Comparison of ENCODE assay signal across 28 cellular contexts in the genomic region with DNA sequence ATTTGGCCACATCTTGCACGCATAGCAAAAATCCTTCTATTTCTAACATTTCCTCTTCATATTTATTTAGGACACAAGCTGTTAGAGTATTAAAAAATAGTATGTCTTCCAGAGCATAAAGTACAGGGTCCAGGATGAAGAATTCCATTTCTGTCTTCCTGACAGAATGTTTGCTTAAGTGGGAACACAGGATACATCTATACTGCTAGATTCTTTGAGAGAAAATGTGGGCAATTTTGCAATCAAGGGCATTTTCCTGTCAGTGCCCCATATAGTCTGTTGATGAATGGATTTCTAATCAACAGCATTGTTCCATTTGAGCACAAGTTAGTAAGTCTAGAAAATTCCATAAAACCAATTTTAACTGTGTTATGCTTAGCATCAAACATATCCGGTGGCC.
"Had no signal": no experiment of that assay in that cellular context is flagged by ENCODE, and none has a peak within 500 bp of the region (broad histone marks: within the 10 kb centered on the region; RNA-seq: fewer than 3 reads in every experiment).

No MANE protein-coding gene starts in this region.

- H3K4me1 ChIP-seq: stomach, suprapubic skin, testis, thyroid gland, tibial artery, tibial nerve, transverse colon, upper lobe of left lung, upper lobe of right lung, uterus, vagina had no signal

- FAIRE-seq: urothelium cell line had no signal

- H3K36me3 Mint-ChIP-seq: stimulated activated effector memory CD8-positive, alpha-beta T cell treated with anti-CD3 and anti-CD28 coated beads, Interleukin-12 subunit alpha, Interleukin-12 subunit beta, amount 100 ng/mL, for 72 hours; stimulated activated memory B cell treated with anti-CD40 and anti-IgM and Interleukin-4, amounts not matched to agents 10 μg/mL and 1 μg/mL and 100 μg/mL, for 72 hours; stimulated activated naive B cell treated with anti-CD40 and anti-IgM and Interleukin-4, amounts not matched to agents 10 μg/mL and 1 μg/mL and 100 μg/mL, for 72 hours had no signal

- H3K27ac ChIP-seq: stomach, suprapubic skin, testis, thoracic aorta, thyroid gland, tibial artery, tibial nerve, transverse colon, upper lobe of left lung, upper lobe of right lung, uterus, vagina had no signal

- ATAC-seq: stimulated activated effector memory CD8-positive, alpha-beta T cell treated with anti-CD3 and anti-CD28 coated beads, Interleukin-12 subunit alpha, Interleukin-12 subunit beta, amount 100 ng/mL, for 72 hours; stimulated activated memory B cell treated with anti-CD40 and anti-IgM and Interleukin-4, amounts not matched to agents 10 μg/mL and 1 μg/mL and 100 μg/mL, for 72 hours; stimulated activated naive B cell treated with anti-CD40 and anti-IgM and Interleukin-4, amounts not matched to agents 10 μg/mL and 1 μg/mL and 100 μg/mL, for 72 hours; stimulated activated naive CD8-positive, alpha-beta T cell treated with anti-CD3 and anti-CD28 coated beads, Interleukin-15, amount 100 ng/mL, for 72 hours; stimulated activated naive CD8-positive, alpha-beta T cell treated with anti-CD3 and anti-CD28 coated beads, Interleukin-15, Interleukin-2, amounts not matched to agents 100 U/mL and 50 U/mL, for 24 hours; upper lobe of right lung had no signal

- H3K9me3 Mint-ChIP-seq: stimulated activated memory B cell treated with anti-CD40 and anti-IgM and Interleukin-4, amounts not matched to agents 10 μg/mL and 1 μg/mL and 100 μg/mL, for 72 hours; stimulated activated naive B cell treated with anti-CD40 and anti-IgM and Interleukin-4, amounts not matched to agents 10 μg/mL and 1 μg/mL and 100 μg/mL, for 72 hours; stimulated activated naive CD8-positive, alpha-beta T cell treated with anti-CD3 and anti-CD28 coated beads, Interleukin-15, Interleukin-2, amounts not matched to agents 100 ng/mL and 50 ng/mL, for 24 hours had no signal

- H3K4me3 ChIP-seq: stomach, suprapubic skin, testis, thoracic aorta, thyroid gland, tibial artery, tibial nerve, transverse colon, upper lobe of left lung, upper lobe of right lung, uterus, vagina had no signal

- H3K4me3 Mint-ChIP-seq: stimulated activated effector memory CD8-positive, alpha-beta T cell treated with anti-CD3 and anti-CD28 coated beads, Interleukin-12 subunit alpha, Interleukin-12 subunit beta, amount 100 ng/mL, for 72 hours; stimulated activated memory B cell treated with anti-CD40 and anti-IgM and Interleukin-4, amounts not matched to agents 10 μg/mL and 1 μg/mL and 100 μg/mL, for 72 hours; stimulated activated naive B cell treated with anti-CD40 and anti-IgM and Interleukin-4, amounts not matched to agents 10 μg/mL and 1 μg/mL and 100 μg/mL, for 72 hours; stimulated activated naive CD8-positive, alpha-beta T cell treated with anti-CD3 and anti-CD28 coated beads, Interleukin-15, amount 100 ng/mL, for 72 hours; stimulated activated naive CD8-positive, alpha-beta T cell treated with anti-CD3 and anti-CD28 coated beads, Interleukin-15, Interleukin-2, amounts not matched to agents 100 ng/mL and 50 ng/mL, for 24 hours had no signal

- H3K9me3 ChIP-seq: stomach, suprapubic skin, testis, thoracic aorta, thyroid gland, tibial artery, tibial nerve, transverse colon, upper lobe of left lung, upper lobe of right lung, uterus, vagina had no signal

- H3K27me3 Mint-ChIP-seq: stimulated activated memory B cell treated with anti-CD40 and anti-IgM and Interleukin-4, amounts not matched to agents 10 μg/mL and 1 μg/mL and 100 μg/mL, for 72 hours; stimulated activated naive B cell treated with anti-CD40 and anti-IgM and Interleukin-4, amounts not matched to agents 10 μg/mL and 1 μg/mL and 100 μg/mL, for 72 hours; stimulated activated naive CD8-positive, alpha-beta T cell treated with anti-CD3 and anti-CD28 coated beads, Interleukin-15, amount 100 ng/mL, for 72 hours; stimulated activated naive CD8-positive, alpha-beta T cell treated with anti-CD3 and anti-CD28 coated beads, Interleukin-15, Interleukin-2, amounts not matched to agents 100 ng/mL and 50 ng/mL, for 24 hours had no signal

- DNase-seq: stimulated activated CD4-positive, alpha-beta T cell treated with anti-CD3 and anti-CD28 coated beads, Interleukin-2, amount 100 ng/mL, for 48 hours; stimulated activated CD4-positive, alpha-beta T cell treated with anti-CD3 and anti-CD28 coated beads, Interleukin-4, amount 100 ng/mL, for 1 hour; stimulated activated CD4-positive, alpha-beta T cell treated with anti-CD3 and anti-CD28 coated beads, Interleukin-4, amount 100 ng/mL, for 24 hours; stimulated activated CD4-positive, alpha-beta T cell treated with anti-CD3 and anti-CD28 coated beads, Interleukin-4, amount 100 ng/mL, for 4 hours; stimulated activated CD8-positive, alpha-beta memory T cell treated with anti-CD3 and anti-CD28 coated beads, Interleukin-4, amount 100 ng/mL, for 48 hours; stimulated activated naive B cell treated with anti-CD40 and anti-IgM and Interleukin-4, amounts not matched to agents 10 μg/mL and 1 μg/mL and 100 μg/mL, for 72 hours; stimulated activated naive CD4-positive, alpha-beta T cell; stimulated activated naive CD4-positive, alpha-beta T cell treated with Interleukin-2 at 50 U/mL for 16 hours; stimulated activated naive CD8-positive, alpha-beta T cell treated with anti-CD3 and anti-CD28 coated beads, Interleukin-15, amount 100 ng/mL, for 72 hours; stimulated activated naive CD8-positive, alpha-beta T cell treated with anti-CD3 and anti-CD28 coated beads, Interleukin-15, Interleukin-2, amounts not matched to agents 100 U/mL and 50 U/mL, for 24 hours; stomach; substantia nigra; testis; thyroid gland; tibial artery; transverse colon; trophoblast cell; upper lobe of left lung; upper lobe of right lung; uterus had no signal

- H3K27me3 ChIP-seq: stomach, suprapubic skin, testis, thyroid gland, tibial artery, tibial nerve, transverse colon, upper lobe of left lung, upper lobe of right lung, uterus, vagina had no signal

- H3K27ac Mint-ChIP-seq: stimulated activated effector memory CD8-positive, alpha-beta T cell treated with anti-CD3 and anti-CD28 coated beads, Interleukin-12 subunit alpha, Interleukin-12 subunit beta, amount 100 ng/mL, for 72 hours; stimulated activated memory B cell treated with anti-CD40 and anti-IgM and Interleukin-4, amounts not matched to agents 10 μg/mL and 1 μg/mL and 100 μg/mL, for 72 hours; stimulated activated naive B cell treated with anti-CD40 and anti-IgM and Interleukin-4, amounts not matched to agents 10 μg/mL and 1 μg/mL and 100 μg/mL, for 72 hours; stimulated activated naive CD8-positive, alpha-beta T cell treated with anti-CD3 and anti-CD28 coated beads, Interleukin-15, amount 100 ng/mL, for 72 hours; stimulated activated naive CD8-positive, alpha-beta T cell treated with anti-CD3 and anti-CD28 coated beads, Interleukin-15, Interleukin-2, amounts not matched to agents 100 ng/mL and 50 ng/mL, for 24 hours had no signal

- H3K36me3 ChIP-seq: stomach, suprapubic skin, thoracic aorta, thyroid gland, tibial artery, tibial nerve, transverse colon, upper lobe of left lung, upper lobe of right lung, vagina had no signal

- H3K4me1 Mint-ChIP-seq: stimulated activated effector memory CD8-positive, alpha-beta T cell treated with anti-CD3 and anti-CD28 coated beads, Interleukin-12 subunit alpha, Interleukin-12 subunit beta, amount 100 ng/mL, for 72 hours; stimulated activated memory B cell treated with anti-CD40 and anti-IgM and Interleukin-4, amounts not matched to agents 10 μg/mL and 1 μg/mL and 100 μg/mL, for 72 hours; stimulated activated naive B cell treated with anti-CD40 and anti-IgM and Interleukin-4, amounts not matched to agents 10 μg/mL and 1 μg/mL and 100 μg/mL, for 72 hours; stimulated activated naive CD8-positive, alpha-beta T cell treated with anti-CD3 and anti-CD28 coated beads, Interleukin-15, amount 100 ng/mL, for 72 hours had no signal
